Comparison of ENCODE assay signal across 1 cellular context in the genomic region with DNA sequence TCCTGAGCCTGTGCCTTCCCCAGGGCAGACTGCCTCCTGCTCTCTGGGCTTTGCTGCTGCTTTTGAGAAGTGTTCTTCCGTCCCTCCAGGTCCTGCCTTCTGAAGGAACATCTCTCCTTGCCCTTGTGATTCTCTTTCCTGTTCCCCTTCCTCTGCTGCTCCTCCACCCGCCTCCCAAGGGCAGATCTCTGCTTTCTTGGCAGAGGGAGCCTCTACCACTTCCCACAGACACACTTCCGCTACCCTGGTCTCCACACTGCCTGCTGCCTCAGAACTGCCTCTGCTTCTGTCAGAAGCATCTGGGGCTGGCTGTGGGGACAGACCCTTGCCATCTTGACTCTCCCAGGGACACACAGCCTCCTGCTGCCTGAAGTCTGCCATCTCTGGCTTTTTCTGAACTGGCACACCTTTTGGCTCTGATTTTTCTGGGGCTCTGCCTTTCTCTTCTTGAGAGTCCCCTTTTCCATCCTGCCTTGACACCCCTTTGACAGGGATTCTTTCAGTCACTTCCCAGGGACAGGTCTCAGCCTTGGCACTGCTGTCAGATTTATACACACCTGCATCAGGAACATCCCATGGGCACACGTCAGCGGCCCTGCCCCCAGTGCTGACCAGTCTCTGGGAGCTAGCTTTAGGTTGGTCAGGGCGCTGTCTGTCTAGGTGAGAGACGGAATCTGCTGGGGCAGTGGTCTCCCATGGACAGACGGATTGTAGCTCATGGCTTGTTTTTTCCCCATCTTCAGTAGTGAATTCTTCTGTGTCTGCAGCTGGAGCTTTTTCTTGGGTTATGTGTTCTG.
TF ChIP-seq lines count a peak whose summit lies in the region.

No MANE protein-coding gene starts in this region.

TF ChIP-seq in GM12878, 131 proteins besides CTCF, POLR2A, EP300 and RAD21:
- TF ChIP-seq NBN (IDR thresholded peaks at IDR 0.05): no peak
- no peak for TF ChIP-seq EZH2 (IDR thresholded peaks at IDR 0.05; ENCODE audit: borderline replicate concordance, control insufficient read depth, low read depth, low read length)
- TF ChIP-seq YBX1 (IDR thresholded peaks at IDR 0.05): no peak
- TF ChIP-seq TBL1XR1 (IDR thresholded peaks at IDR 0.05; ENCODE audit: low read depth, low read length): no peak
- TF ChIP-seq ZNF24 (IDR thresholded peaks at IDR 0.05): no peak
- TF ChIP-seq SIN3A (IDR thresholded peaks at IDR 0.05; ENCODE audit: low read depth, low read length): no peak
- TF ChIP-seq, protein P1, sequence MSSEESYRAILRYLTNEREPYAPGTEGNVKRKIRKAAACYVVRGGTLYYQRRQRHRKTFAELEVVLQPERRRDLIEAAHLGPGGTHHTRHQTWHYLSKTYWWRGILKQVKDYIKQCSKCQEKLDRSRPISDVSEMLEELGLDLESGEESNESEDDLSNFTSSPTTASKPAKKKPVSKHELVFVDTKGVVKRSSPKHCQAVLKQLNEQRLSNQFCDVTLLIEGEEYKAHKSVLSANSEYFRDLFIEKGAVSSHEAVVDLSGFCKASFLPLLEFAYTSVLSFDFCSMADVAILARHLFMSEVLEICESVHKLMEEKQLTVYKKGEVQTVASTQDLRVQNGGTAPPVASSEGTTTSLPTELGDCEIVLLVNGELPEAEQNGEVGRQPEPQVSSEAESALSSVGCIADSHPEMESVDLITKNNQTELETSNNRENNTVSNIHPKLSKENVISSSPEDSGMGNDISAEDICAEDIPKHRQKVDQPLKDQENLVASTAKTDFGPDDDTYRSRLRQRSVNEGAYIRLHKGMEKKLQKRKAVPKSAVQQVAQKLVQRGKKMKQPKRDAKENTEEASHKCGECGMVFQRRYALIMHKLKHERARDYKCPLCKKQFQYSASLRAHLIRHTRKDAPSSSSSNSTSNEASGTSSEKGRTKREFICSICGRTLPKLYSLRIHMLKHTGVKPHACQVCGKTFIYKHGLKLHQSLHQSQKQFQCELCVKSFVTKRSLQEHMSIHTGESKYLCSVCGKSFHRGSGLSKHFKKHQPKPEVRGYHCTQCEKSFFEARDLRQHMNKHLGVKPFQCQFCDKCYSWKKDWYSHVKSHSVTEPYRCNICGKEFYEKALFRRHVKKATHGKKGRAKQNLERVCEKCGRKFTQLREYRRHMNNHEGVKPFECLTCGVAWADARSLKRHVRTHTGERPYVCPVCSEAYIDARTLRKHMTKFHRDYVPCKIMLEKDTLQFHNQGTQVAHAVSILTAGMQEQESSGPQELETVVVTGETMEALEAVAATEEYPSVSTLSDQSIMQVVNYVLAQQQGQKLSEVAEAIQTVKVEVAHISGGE (CRISPR knock-in tag; IDR thresholded peaks at IDR 0.05): no peak
- TF ChIP-seq MTA3 (IDR thresholded peaks at IDR 0.05; ENCODE audit: borderline replicate concordance, low read length): no peak
- TF ChIP-seq, protein P2, sequence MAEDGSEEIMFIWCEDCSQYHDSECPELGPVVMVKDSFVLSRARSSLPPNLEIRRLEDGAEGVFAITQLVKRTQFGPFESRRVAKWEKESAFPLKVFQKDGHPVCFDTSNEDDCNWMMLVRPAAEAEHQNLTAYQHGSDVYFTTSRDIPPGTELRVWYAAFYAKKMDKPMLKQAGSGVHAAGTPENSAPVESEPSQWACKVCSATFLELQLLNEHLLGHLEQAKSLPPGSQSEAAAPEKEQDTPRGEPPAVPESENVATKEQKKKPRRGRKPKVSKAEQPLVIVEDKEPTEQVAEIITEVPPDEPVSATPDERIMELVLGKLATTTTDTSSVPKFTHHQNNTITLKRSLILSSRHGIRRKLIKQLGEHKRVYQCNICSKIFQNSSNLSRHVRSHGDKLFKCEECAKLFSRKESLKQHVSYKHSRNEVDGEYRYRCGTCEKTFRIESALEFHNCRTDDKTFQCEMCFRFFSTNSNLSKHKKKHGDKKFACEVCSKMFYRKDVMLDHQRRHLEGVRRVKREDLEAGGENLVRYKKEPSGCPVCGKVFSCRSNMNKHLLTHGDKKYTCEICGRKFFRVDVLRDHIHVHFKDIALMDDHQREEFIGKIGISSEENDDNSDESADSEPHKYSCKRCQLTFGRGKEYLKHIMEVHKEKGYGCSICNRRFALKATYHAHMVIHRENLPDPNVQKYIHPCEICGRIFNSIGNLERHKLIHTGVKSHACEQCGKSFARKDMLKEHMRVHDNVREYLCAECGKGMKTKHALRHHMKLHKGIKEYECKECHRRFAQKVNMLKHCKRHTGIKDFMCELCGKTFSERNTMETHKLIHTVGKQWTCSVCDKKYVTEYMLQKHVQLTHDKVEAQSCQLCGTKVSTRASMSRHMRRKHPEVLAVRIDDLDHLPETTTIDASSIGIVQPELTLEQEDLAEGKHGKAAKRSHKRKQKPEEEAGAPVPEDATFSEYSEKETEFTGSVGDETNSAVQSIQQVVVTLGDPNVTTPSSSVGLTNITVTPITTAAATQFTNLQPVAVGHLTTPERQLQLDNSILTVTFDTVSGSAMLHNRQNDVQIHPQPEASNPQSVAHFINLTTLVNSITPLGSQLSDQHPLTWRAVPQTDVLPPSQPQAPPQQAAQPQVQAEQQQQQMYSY (CRISPR knock-in tag; IDR thresholded peaks at IDR 0.05): no peak
- no peak for TF ChIP-seq ESRRA (IDR thresholded peaks at IDR 0.05; ENCODE audit: low read length)
- no peak for TF ChIP-seq SMARCA5 (IDR thresholded peaks at IDR 0.05)
- TF ChIP-seq NFXL1 (IDR thresholded peaks at IDR 0.05; ENCODE audit: borderline replicate concordance): no peak
- no peak for TF ChIP-seq RFX5 (IDR thresholded peaks at IDR 0.05; ENCODE audit: low read depth, low read length)
- no peak for TF ChIP-seq CEBPB (IDR thresholded peaks at IDR 0.05; ENCODE audit: borderline replicate concordance in 1 of 2, low read depth in 2 of 2, low read length in 2 of 2)
- TF ChIP-seq SPI1 (IDR thresholded peaks at IDR 0.05; ENCODE audit: borderline replicate concordance, insufficient read depth, low read depth, low read length): no peak
- no peak for TF ChIP-seq MEF2A (IDR thresholded peaks at IDR 0.05; ENCODE audit: insufficient read depth, low read depth, low read length)
- TF ChIP-seq TCF12 (IDR thresholded peaks at IDR 0.05; ENCODE audit: low read depth, low read length): no peak
- TF ChIP-seq RAD51 (IDR thresholded peaks at IDR 0.05): no peak
